In genomic region chr7:44240376-44240775, GRCh38 we compare ENCODE assay signal across 1 cellular context.
TF ChIP-seq lines count a peak whose summit lies in the region.

No MANE protein-coding gene starts in this region.

TF ChIP-seq in K562, 482 proteins besides CTCF, POLR2A, EP300 and RAD21:
- TF ChIP-seq ZFP1 (CRISPR knock-in tag; IDR thresholded peaks at IDR 0.05): no peak
- TF ChIP-seq KDM4B (IDR thresholded peaks at IDR 0.05; ENCODE audit: borderline replicate concordance in 2 of 2, low read depth in 1 of 2): no peak
- no peak for TF ChIP-seq MYNN (IDR thresholded peaks at IDR 0.05)
- TF ChIP-seq MYNN (CRISPR knock-in tag; IDR thresholded peaks at IDR 0.05): no peak
- TF ChIP-seq PTTG1 (tag; IDR thresholded peaks at IDR 0.05; ENCODE audit: low read depth): no peak
- TF ChIP-seq, protein P1, sequence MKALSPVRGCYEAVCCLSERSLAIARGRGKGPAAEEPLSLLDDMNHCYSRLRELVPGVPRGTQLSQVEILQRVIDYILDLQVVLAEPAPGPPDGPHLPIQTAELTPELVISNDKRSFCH (CRISPR knock-in tag; IDR thresholded peaks at IDR 0.05): no peak
- TF ChIP-seq, protein P1 (tag; IDR thresholded peaks at IDR 0.05): no peak
- TF ChIP-seq, protein P2, sequence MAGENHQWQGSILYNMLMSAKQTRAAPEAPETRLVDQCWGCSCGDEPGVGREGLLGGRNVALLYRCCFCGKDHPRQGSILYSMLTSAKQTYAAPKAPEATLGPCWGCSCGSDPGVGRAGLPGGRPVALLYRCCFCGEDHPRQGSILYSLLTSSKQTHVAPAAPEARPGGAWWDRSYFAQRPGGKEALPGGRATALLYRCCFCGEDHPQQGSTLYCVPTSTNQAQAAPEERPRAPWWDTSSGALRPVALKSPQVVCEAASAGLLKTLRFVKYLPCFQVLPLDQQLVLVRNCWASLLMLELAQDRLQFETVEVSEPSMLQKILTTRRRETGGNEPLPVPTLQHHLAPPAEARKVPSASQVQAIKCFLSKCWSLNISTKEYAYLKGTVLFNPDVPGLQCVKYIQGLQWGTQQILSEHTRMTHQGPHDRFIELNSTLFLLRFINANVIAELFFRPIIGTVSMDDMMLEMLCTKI (IDR thresholded peaks at IDR 0.05; ENCODE audit: partially characterized antibody): no peak
- no peak for TF ChIP-seq ZFP30 (CRISPR knock-in tag; IDR thresholded peaks at IDR 0.05; ENCODE audit: borderline replicate concordance)
- no peak for TF ChIP-seq NELFE (IDR thresholded peaks at IDR 0.05; ENCODE audit: insufficient read depth, insufficient read length)
- TF ChIP-seq ILK (tag; IDR thresholded peaks at IDR 0.05; ENCODE audit: borderline replicate concordance, low read depth): no peak
- no peak for TF ChIP-seq REST (CRISPR knock-in tag; IDR thresholded peaks at IDR 0.05; ENCODE audit: low read depth)
- no peak for TF ChIP-seq XRCC5 (IDR thresholded peaks at IDR 0.05; ENCODE audit: low read depth, low read length)
- TF ChIP-seq, protein P3, sequence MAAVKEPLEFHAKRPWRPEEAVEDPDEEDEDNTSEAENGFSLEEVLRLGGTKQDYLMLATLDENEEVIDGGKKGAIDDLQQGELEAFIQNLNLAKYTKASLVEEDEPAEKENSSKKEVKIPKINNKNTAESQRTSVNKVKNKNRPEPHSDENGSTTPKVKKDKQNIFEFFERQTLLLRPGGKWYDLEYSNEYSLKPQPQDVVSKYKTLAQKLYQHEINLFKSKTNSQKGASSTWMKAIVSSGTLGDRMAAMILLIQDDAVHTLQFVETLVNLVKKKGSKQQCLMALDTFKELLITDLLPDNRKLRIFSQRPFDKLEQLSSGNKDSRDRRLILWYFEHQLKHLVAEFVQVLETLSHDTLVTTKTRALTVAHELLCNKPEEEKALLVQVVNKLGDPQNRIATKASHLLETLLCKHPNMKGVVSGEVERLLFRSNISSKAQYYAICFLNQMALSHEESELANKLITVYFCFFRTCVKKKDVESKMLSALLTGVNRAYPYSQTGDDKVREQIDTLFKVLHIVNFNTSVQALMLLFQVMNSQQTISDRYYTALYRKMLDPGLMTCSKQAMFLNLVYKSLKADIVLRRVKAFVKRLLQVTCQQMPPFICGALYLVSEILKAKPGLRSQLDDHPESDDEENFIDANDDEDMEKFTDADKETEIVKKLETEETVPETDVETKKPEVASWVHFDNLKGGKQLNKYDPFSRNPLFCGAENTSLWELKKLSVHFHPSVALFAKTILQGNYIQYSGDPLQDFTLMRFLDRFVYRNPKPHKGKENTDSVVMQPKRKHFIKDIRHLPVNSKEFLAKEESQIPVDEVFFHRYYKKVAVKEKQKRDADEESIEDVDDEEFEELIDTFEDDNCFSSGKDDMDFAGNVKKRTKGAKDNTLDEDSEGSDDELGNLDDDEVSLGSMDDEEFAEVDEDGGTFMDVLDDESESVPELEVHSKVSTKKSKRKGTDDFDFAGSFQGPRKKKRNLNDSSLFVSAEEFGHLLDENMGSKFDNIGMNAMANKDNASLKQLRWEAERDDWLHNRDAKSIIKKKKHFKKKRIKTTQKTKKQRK (IDR thresholded peaks at IDR 0.05; ENCODE audit: borderline replicate concordance, low read depth, low read length): no peak
- TF ChIP-seq MYC (IDR thresholded peaks at IDR 0.05; ENCODE audit: low read depth, low read length): no peak
- no peak for TF ChIP-seq MYC (CRISPR knock-in tag; IDR thresholded peaks at IDR 0.05; ENCODE audit: borderline replicate concordance, low read depth)
- no peak for TF ChIP-seq ZNF3 (CRISPR knock-in tag; IDR thresholded peaks at IDR 0.05)
